In the genomic region with DNA sequence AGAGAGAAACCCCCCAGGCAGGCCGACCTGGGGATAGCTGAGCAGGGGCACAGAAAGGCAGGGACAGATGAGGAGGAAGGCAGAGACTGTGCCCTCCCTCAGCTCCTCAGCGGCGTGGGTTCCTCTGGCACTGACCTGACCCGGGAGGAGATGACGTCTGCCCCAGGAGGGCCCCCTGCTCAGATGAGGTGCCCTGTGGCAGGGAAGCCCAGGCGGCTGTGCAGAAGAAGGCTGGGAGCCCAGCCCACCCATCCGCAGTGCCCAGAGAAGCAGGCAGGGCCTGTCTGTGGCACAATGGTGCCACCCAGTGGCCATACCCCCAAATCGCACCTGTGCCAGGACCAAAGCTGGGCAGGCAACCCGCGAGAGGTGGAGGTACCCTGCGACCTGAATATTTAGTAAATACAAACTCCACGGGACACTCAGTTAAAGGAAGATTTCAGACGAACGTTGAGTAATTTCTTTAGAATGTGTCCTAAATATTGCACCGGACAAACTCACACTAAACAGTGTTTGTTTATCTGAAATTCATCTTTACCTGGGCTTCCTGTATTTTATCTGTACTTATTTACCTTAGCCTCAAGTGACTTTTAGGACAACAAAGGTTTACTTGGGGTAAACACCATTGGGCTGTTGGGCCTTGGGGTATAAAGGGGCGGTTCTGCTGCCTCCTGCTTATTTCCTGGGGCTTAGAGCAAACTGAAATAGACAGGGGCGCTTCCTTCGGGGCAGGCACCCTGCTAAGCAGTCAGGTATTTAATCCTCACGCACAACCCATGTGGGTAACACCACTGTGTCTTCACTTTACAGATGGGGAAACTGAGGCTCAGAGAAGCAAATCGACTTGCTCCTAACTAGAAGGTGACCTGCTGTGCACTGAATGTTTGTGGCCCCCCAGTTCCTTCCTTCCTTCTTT, we compare ENCODE assay signal across 8 cellular contexts. TPM values are rescaled to one million over a fixed set of nuclear protein-coding genes. Genes with fewer than 3 reads are reported as not detected.
DNase-seq lines count a peak whose midpoint lies in the region; ATAC-seq and TF ChIP-seq lines count a peak whose summit lies in the region.

No MANE protein-coding gene starts in this region.

- H3K36me3 ChIP-seq in osteoblast (ENCODE audit: insufficient read depth, low read length) (no peaks in the 10 kb centered on the region), upper lobe of left lung (no peaks in the 10 kb centered on the region)

- no peaks in the 10 kb centered on the region for H3K79me2 ChIP-seq in osteoblast (ENCODE audit: insufficient read depth, low read length)

- TF ChIP-seq CTCF in AG09319 (IDR thresholded peaks at IDR 0.05; ENCODE audit: low read depth, low read length) (peak; percentile 90), osteoblast (IDR thresholded peaks at IDR 0.05; ENCODE audit: extremely low read depth, low read depth, low read length) (peak; percentile 82), upper lobe of left lung (IDR thresholded peaks at IDR 0.05) (peak; percentile 54 to 85 (median 75))

- H3K27me3 ChIP-seq in osteoblast (ENCODE audit: insufficient read depth, low read length) = no peaks in the 10 kb centered on the region
- H3K27me3 ChIP-seq in upper lobe of left lung = no peaks in the 10 kb centered on the region

- H2AFZ ChIP-seq in osteoblast (ENCODE audit: low read length) = no peak overlapping the region

- H3K9me3 ChIP-seq in osteoblast (ENCODE audit: low read depth, low read length) (no peaks in the 10 kb centered on the region), upper lobe of left lung (peaks cover 0 to 6% (median 2%) of the 10 kb centered on the region in 4 donors)

- no peaks in the 10 kb centered on the region for H4K20me1 ChIP-seq in osteoblast (ENCODE audit: insufficient read depth, low read length)

- 17 to 20% methylated on average over 17 to 20 of the region's 20 CpGs for WGBS in upper lobe of left lung, 2 donors

- no peak for DNase-seq in AG09319 (ENCODE audit: extremely low read depth, low read depth)
- DNase-seq in OCI-M1 (lab: John Stamatoyannopoulos, UW) = peak; percentile 72
- DNase-seq in activated T-helper 1 cell treated with Interleukin-2 at 50 U/mL for 16 hours (ENCODE audit: low read depth) = peak; percentile 17
- peak; percentile 14 for DNase-seq in foreskin melanocyte
- DNase-seq in osteoblast (ENCODE audit: insufficient read length, low spot score, missing footprints) = peak; percentile 93
- peak; percentile 49 to 64 for DNase-seq in upper lobe of left lung

- H3K4me1 ChIP-seq in osteoblast (ENCODE audit: insufficient read depth, low read length) = no peaks in the 10 kb centered on the region
- peaks cover 0 to 4% (median 0%) of the 10 kb centered on the region in 4 donors for H3K4me1 ChIP-seq in upper lobe of left lung

- TF ChIP-seq EP300 in upper lobe of left lung (IDR thresholded peaks at IDR 0.05) = no peak

- no peak overlapping the region for H3K27ac ChIP-seq in osteoblast (ENCODE audit: low read depth, low read length)
- no peak overlapping the region for H3K27ac ChIP-seq in upper lobe of left lung

- H3K4me2 ChIP-seq in osteoblast (ENCODE audit: insufficient read depth, low read length) = no peak overlapping the region

- ATAC-seq in GM18502 (IDR thresholded peaks at IDR 0.05; ENCODE audit: poor library complexity, unreplicated experiment) = peak; percentile 90
- peak; percentile 65 for ATAC-seq in HG03095 (IDR thresholded peaks at IDR 0.05; ENCODE audit: unreplicated experiment)
- ATAC-seq in upper lobe of left lung (ENCODE audit: low FRiP score in 2 of 2) = peak; percentile 62 to 77

- H3K4me3 ChIP-seq in osteoblast (ENCODE audit: insufficient read depth, low read length) (no peak overlapping the region), upper lobe of left lung (no peak overlapping the region)

- TF ChIP-seq POLR2A in upper lobe of left lung (IDR thresholded peaks at IDR 0.05) = no peak

RNA-seq across cellular contexts. Expression of a gene that starts 46.5 kb away (rescaled TPM):
- total RNA-seq in osteoblast = not detected in 2 replicates
- not detected for total RNA-seq in upper lobe of left lung
